1 cellular context compared by ENCODE assay signal in the genomic region with DNA sequence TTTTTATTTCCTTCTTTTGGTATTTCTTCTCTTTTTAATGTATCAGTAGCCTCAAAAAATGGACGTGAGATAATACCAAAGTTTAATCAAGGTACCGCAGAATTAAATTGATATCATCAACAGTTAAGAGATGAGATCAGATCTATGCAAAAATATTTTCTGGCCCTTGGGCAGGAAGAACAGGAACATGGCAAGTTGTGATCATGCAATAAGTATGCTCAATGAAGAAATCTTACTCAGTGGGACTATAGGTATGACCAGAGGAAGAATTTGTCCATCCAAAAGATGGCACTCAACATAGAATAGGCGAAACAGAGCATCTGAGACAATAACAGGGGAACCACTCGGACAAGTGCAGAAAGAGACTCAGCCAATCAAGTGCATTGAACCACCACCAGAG.
TF ChIP-seq lines count a peak whose summit lies in the region.

No MANE protein-coding gene starts in this region.

TF ChIP-seq in HCT116, 20 proteins besides CTCF, POLR2A, EP300 and RAD21 (continued from another document):
- no peak for TF ChIP-seq FOSL1 (IDR thresholded peaks at IDR 0.05; ENCODE audit: low read depth)
